ENCODE assay signal across 9 cellular contexts in genomic region chr4:1763550-1764080, GRCh38. TPM values are rescaled to one million over a fixed set of nuclear protein-coding genes. Genes with fewer than 3 reads are reported as not detected.
DNase-seq lines count a peak whose midpoint lies in the region; ATAC-seq and TF ChIP-seq lines count a peak whose summit lies in the region.
"Had no signal": no experiment of that assay in that cellular context is flagged by ENCODE, and none has a peak within 500 bp of the region (broad histone marks: within the 10 kb centered on the region; RNA-seq: fewer than 3 reads in every experiment).

No MANE protein-coding gene starts in this region.

- peak overlapping the region in 1 of 2 donors; percentile 12 for H3K9ac ChIP-seq in colonic mucosa (ENCODE audit: low read depth in 2 of 2, low read length in 2 of 2)

- H3K4me1 ChIP-seq in colonic mucosa, result peaks cover 4% of the 10 kb centered on the region
- H3K4me1 ChIP-seq in transverse colon, result peaks cover 13 to 29% (median 23%) of the 10 kb centered on the region in 4 donors

- H3K27ac ChIP-seq in colonic mucosa (no peak overlapping the region), layer of hippocampus (ENCODE audit: low read depth, low read length) (peak overlapping the region; percentile 30), transverse colon (no peak overlapping the region)

- peaks cover 44% of the 10 kb centered on the region for H3K27me3 ChIP-seq in colonic mucosa
- H3K27me3 ChIP-seq in layer of hippocampus (ENCODE audit: control insufficient read depth, insufficient read depth, low read length), result peaks cover 7% of the 10 kb centered on the region
- H3K27me3 ChIP-seq in transverse colon, result peaks cover 66% of the 10 kb centered on the region

- no peaks in the 10 kb centered on the region for H3K9me3 ChIP-seq in colonic mucosa
- H3K9me3 ChIP-seq in transverse colon, result no peaks in the 10 kb centered on the region

- no peak for ATAC-seq in GM18498 (IDR thresholded peaks at IDR 0.05; ENCODE audit: unreplicated experiment)
- ATAC-seq: WTC11 had no signal

- in situ Hi-C loops in transverse colon (cut with MboI; ENCODE audit: low pct_ligation_motif_present in 1 of 4, low pct_unique_long_range_greater_than_20kb in 1 of 4, low sequenced_read_pairs in 3 of 4), result no loop called here

- TF ChIP-seq CTCF in colonic mucosa (IDR thresholded peaks at IDR 0.05) (no peak), transverse colon (IDR thresholded peaks at IDR 0.05) (peak in 2 of 5 experiments; percentile 17 to 25)

- H3K4me3 ChIP-seq in colonic mucosa, result no peak overlapping the region
- peak overlapping the region in 3 of 4 donors; percentile 5 to 41 (median 16) for H3K4me3 ChIP-seq in transverse colon

- TF ChIP-seq EP300 in transverse colon (IDR thresholded peaks at IDR 0.05; ENCODE audit: low read depth), result no peak

- 3 to 12% methylated on average over 6 to 17 of the region's 36 CpGs for WGBS in transverse colon (ENCODE audit: low coverage in 1 of 2), 2 donors

- peak; percentile 50 for DNase-seq in LHCN-M2 (ENCODE audit: low read depth)
- peak; percentile 39 for DNase-seq in colonic mucosa
- DNase-seq in transverse colon, result peak; percentile 23
- no peak for DNase-seq in activated gamma-delta T cell (lab: John Stamatoyannopoulos, UW)
- DNase-seq in SK-N-DZ (ENCODE audit: low spot score), result no peak
- DNase-seq: KG1 had no signal

- H3K36me3 ChIP-seq in colonic mucosa (no peaks in the 10 kb centered on the region), transverse colon (no peaks in the 10 kb centered on the region)

- TF ChIP-seq POLR2A in transverse colon (IDR thresholded peaks at IDR 0.05), result no peak

- intact Hi-C loops in colonic mucosa (cut with DNase I), result no loop called here
- intact Hi-C loops in transverse colon (cut with DNase I; ENCODE audit: low total_unique reads), result no loop called here

RNA-seq across cellular contexts. Expression of gene FGFR3, which starts 29.5 kb away (rescaled TPM):
- 0.17 and 0.26 TPM in 2 replicates for total RNA-seq in LHCN-M2 (2014; rRNA removed)
- 0.12 TPM for polyA plus RNA-seq in LHCN-M2 (2012)
- 10 to 100 TPM; 32.3 to 52.9 TPM for total RNA-seq in colonic mucosa
- 100 to 1,000 TPM in 2 of 4 donors, 10 to 100 TPM in 2; 56.2 to 209 (median 110) TPM for total RNA-seq in transverse colon
- polyA plus RNA-seq in SK-N-DZ (2014; cell fraction: cytosol; rRNA removed), result 1.0 and 3.2 TPM in 2 replicates
- 16.5 and 20.3 TPM in 2 replicates for polyA plus RNA-seq in SK-N-DZ (2014; cell fraction: nucleus; rRNA removed)

RNA-seq across cellular contexts. Expression of gene TACC3, which starts 42.3 kb away (rescaled TPM):
- total RNA-seq in LHCN-M2 (2014; rRNA removed) (54.8 and 59.6 TPM in 2 replicates), colonic mucosa (10 to 100 TPM; 20.6 to 99.7 TPM), transverse colon (100 to 1,000 TPM in 1 of 4 donors, 10 to 100 TPM in 1, 1 to 10 TPM in 2; 5.9 to 175 (median 23.1) TPM)
- polyA plus RNA-seq in LHCN-M2 (2012), result 75.6 TPM
- polyA plus RNA-seq in SK-N-DZ (2014; cell fraction: cytosol; rRNA removed), result 28.0 and 30.2 TPM in 2 replicates
- 90.5 and 232 TPM in 2 replicates for polyA plus RNA-seq in SK-N-DZ (2014; cell fraction: nucleus; rRNA removed)

RNA-seq across cellular contexts. Expression of gene TMEM129, which starts 42.5 kb away (rescaled TPM):
- 61.3 and 62.2 TPM in 2 replicates for total RNA-seq in LHCN-M2 (2014; rRNA removed)
- polyA plus RNA-seq in LHCN-M2 (2012), result 21.4 TPM
- 10 to 100 TPM; 37.9 to 53.2 TPM for total RNA-seq in colonic mucosa
- 100 to 1,000 TPM in 1 of 4 donors, 10 to 100 TPM in 3; 66.1 to 116 (median 86.6) TPM for total RNA-seq in transverse colon
- 77.3 and 81.6 TPM in 2 replicates for polyA plus RNA-seq in SK-N-DZ (2014; cell fraction: cytosol; rRNA removed)
- polyA plus RNA-seq in SK-N-DZ (2014; cell fraction: nucleus; rRNA removed), result 124 and 144 TPM in 2 replicates

RNA-seq across cellular contexts. Expression of gene SLBP, which starts 51.5 kb away (rescaled TPM):
- total RNA-seq in LHCN-M2 (2014; rRNA removed), result 167 and 173 TPM in 2 replicates
- polyA plus RNA-seq in LHCN-M2 (2012), result 62.0 TPM
- 10 to 100 TPM; 30.1 to 56.9 TPM for total RNA-seq in colonic mucosa
- total RNA-seq in transverse colon, result 10 to 100 TPM in 3 of 4 donors, 1 to 10 TPM in 1; 7.6 to 47.5 (median 31.6) TPM
- polyA plus RNA-seq in SK-N-DZ (2014; cell fraction: cytosol; rRNA removed), result 169 and 184 TPM in 2 replicates
- polyA plus RNA-seq in SK-N-DZ (2014; cell fraction: nucleus; rRNA removed), result 100 and 125 TPM in 2 replicates

Comparison
In these comparisons a context has a peak if more than half of its experiments do, and no peak if none do; other contexts are left out.
1. DNase-seq: peak in LHCN-M2 (single experiment), colonic mucosa (single experiment) and transverse colon (single experiment); none in activated gamma-delta T cell (single experiment) and SK-N-DZ (single experiment).
2. RNA of gene FGFR3, which starts 29.5 kb away (total RNA-seq): 56.2 to 209 TPM in transverse colon and 32.3 to 52.9 TPM in colonic mucosa; 0.17 to 0.26 TPM in LHCN-M2; every median in the first group is over 10 times any median in the second.